ENCODE assay signal across 24 cellular contexts in the genomic region with DNA sequence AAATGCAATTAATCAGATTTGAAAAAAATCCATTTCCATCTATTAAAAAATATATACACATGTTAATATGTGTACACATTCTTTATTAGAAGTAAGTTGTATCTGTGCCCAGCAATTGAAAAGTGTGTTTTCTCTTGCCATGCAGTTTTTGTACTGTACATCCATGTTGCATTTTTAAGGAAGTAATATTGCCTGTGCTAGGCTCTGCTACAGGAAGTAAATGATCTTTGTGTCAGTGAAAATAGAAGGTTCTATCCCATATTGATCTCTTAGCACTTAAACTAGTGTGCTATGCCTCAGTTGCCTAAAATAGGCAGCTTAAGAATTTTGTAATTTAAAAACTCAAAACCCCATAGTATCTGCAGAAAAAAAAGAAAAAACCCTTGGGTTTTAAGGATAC.
"Had no signal": no experiment of that assay in that cellular context is flagged by ENCODE, and none has a peak within 500 bp of the region (broad histone marks: within the 10 kb centered on the region; RNA-seq: fewer than 3 reads in every experiment).

No MANE protein-coding gene starts in this region.

- H3K36me3 Mint-ChIP-seq: activated CD8-positive, alpha-beta memory T cell treated with anti-CD3 and anti-CD28 coated beads, Interleukin-2, amount 10 ng/mL, durations not matched to agents 7 days and 5 days; natural killer cell; type B pancreatic cell had no signal

- H3K27ac Mint-ChIP-seq: activated CD4-positive, alpha-beta T cell treated with anti-CD3 and anti-CD28 coated beads, Interleukin-2, amount 10 ng/mL, durations not matched to agents 7 days and 5 days; activated CD8-positive, alpha-beta memory T cell treated with anti-CD3 and anti-CD28 coated beads, Interleukin-2, amount 10 ng/mL, durations not matched to agents 7 days and 5 days; activated CD8-positive, alpha-beta T cell treated with anti-CD3 and anti-CD28 coated beads for 36 hours; activated naive CD4-positive, alpha-beta T cell treated with anti-CD3 and anti-CD28 coated beads, Interleukin-2, amount 50 U/mL, for 24 hours; activated T-helper 1 cell treated with anti-CD3 and anti-CD28 coated beads, Interleukin-12 subunit alpha, Interleukin-12 subunit beta, Interleukin-2, Interleukin-4 antibody, amounts not matched to agents 30 ng/mL and 10 ng/mL and 1 ng/mL, durations not matched to agents 14 hours and 24 hours and 36 hours; mesothelial cell of epicardium; natural killer cell; progenitor cell of endocrine pancreas; stimulated activated naive B cell treated with anti-CD40 and anti-IgM and Interleukin-4, amounts not matched to agents 10 μg/mL and 1 μg/mL and 100 μg/mL, for 72 hours; type B pancreatic cell had no signal

- H3K27me3 Mint-ChIP-seq: activated CD4-positive, alpha-beta T cell treated with anti-CD3 and anti-CD28 coated beads, Interleukin-2, amount 10 ng/mL, durations not matched to agents 7 days and 5 days; activated CD8-positive, alpha-beta memory T cell treated with anti-CD3 and anti-CD28 coated beads, Interleukin-2, amount 10 ng/mL, durations not matched to agents 7 days and 5 days; activated CD8-positive, alpha-beta T cell treated with anti-CD3 and anti-CD28 coated beads for 36 hours; activated naive CD4-positive, alpha-beta T cell treated with anti-CD3 and anti-CD28 coated beads, Interleukin-2, amount 50 U/mL, for 24 hours; progenitor cell of endocrine pancreas; stimulated activated naive B cell treated with anti-CD40 and anti-IgM and Interleukin-4, amounts not matched to agents 10 μg/mL and 1 μg/mL and 100 μg/mL, for 72 hours; type B pancreatic cell had no signal

- H3K4me3 Mint-ChIP-seq: activated CD4-positive, alpha-beta T cell treated with anti-CD3 and anti-CD28 coated beads, Interleukin-2, amount 10 ng/mL, durations not matched to agents 7 days and 5 days; activated CD8-positive, alpha-beta memory T cell treated with anti-CD3 and anti-CD28 coated beads, Interleukin-2, amount 10 ng/mL, durations not matched to agents 7 days and 5 days; activated CD8-positive, alpha-beta T cell treated with anti-CD3 and anti-CD28 coated beads for 36 hours; activated naive CD4-positive, alpha-beta T cell treated with anti-CD3 and anti-CD28 coated beads, Interleukin-2, amount 50 U/mL, for 24 hours; activated T-helper 1 cell treated with anti-CD3 and anti-CD28 coated beads, Interleukin-12 subunit alpha, Interleukin-12 subunit beta, Interleukin-2, Interleukin-4 antibody, amounts not matched to agents 30 ng/mL and 10 ng/mL and 1 ng/mL, durations not matched to agents 14 hours and 24 hours and 36 hours; mesothelial cell of epicardium; natural killer cell; stimulated activated naive B cell treated with anti-CD40 and anti-IgM and Interleukin-4, amounts not matched to agents 10 μg/mL and 1 μg/mL and 100 μg/mL, for 72 hours; type B pancreatic cell had no signal

- ATAC-seq: activated CD8-positive, alpha-beta memory T cell treated with anti-CD3 and anti-CD28 coated beads, Interleukin-2, amount 10 ng/mL, durations not matched to agents 7 days and 5 days; body of pancreas had no signal

- DNase-seq: activated CD4-positive, alpha-beta T cell treated with anti-CD3 and anti-CD28 coated beads, Interleukin-2, amount 10 ng/mL, durations not matched to agents 7 days and 5 days; activated CD4-positive, CD25-positive, alpha-beta regulatory T cell treated with anti-CD3 and anti-CD28 coated beads, Interleukin-2, amount 50 U/mL, for 72 hours; activated gamma-delta T cell treated with Interleukin-2 at 50 U/mL for 16 hours; activated T-cell treated with anti-CD3 and anti-CD28 coated beads for 4 hours; anterior cingulate cortex; cortex of kidney; heart left ventricle; left ventricle myocardium superior; natural killer cell; retina; sigmoid colon; stimulated activated CD4-positive, alpha-beta T cell treated with anti-CD3 and anti-CD28 coated beads, Interleukin-2, amount 100 ng/mL, for 48 hours; stimulated activated CD8-positive, alpha-beta memory T cell treated with anti-CD3 and anti-CD28 coated beads, Interleukin-4, amount 100 ng/mL, for 48 hours; stimulated activated naive B cell treated with anti-CD40 and anti-IgM and Interleukin-4, amounts not matched to agents 10 μg/mL and 1 μg/mL and 100 μg/mL, for 72 hours; testis had no signal

- H3K9me3 ChIP-seq: body of pancreas, heart left ventricle, sigmoid colon, testis, vagina had no signal

- H3K9me3 Mint-ChIP-seq: activated CD4-positive, alpha-beta T cell treated with anti-CD3 and anti-CD28 coated beads, Interleukin-2, amount 10 ng/mL, durations not matched to agents 7 days and 5 days; activated CD8-positive, alpha-beta T cell treated with anti-CD3 and anti-CD28 coated beads for 36 hours; activated naive CD4-positive, alpha-beta T cell treated with anti-CD3 and anti-CD28 coated beads, Interleukin-2, amount 50 U/mL, for 24 hours; activated T-helper 1 cell treated with anti-CD3 and anti-CD28 coated beads, Interleukin-12 subunit alpha, Interleukin-12 subunit beta, Interleukin-2, Interleukin-4 antibody, amounts not matched to agents 30 ng/mL and 10 ng/mL and 1 ng/mL, durations not matched to agents 14 hours and 24 hours and 36 hours; mesothelial cell of epicardium; natural killer cell; stimulated activated naive B cell treated with anti-CD40 and anti-IgM and Interleukin-4, amounts not matched to agents 10 μg/mL and 1 μg/mL and 100 μg/mL, for 72 hours; type B pancreatic cell had no signal
